In the genomic region with DNA sequence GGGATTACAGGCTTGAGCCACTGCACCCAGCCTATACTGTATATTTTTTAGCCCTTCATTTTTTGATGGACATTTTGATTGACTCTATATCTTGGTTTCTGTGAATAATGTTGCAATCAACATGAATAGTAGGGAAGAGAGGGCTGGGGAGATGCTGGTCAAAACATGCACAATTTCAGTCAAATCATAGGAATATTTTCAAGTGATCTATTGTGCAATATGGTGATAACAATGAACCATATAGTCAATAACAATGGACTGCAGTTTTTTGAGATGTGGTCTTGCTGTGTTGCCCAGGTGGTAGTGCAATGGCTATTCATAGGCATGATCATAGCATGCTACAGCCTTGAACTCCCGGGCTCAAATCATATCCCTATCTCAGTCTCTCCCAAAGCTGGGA, we compare ENCODE assay signal across 29 cellular contexts.
"Had no signal": no experiment of that assay in that cellular context is flagged by ENCODE, and none has a peak within 500 bp of the region (broad histone marks: within the 10 kb centered on the region; RNA-seq: fewer than 3 reads in every experiment).

No MANE protein-coding gene starts in this region.

- H3K27me3 Mint-ChIP-seq: stimulated activated memory B cell treated with anti-CD40 and anti-IgM and Interleukin-4, amounts not matched to agents 10 μg/mL and 1 μg/mL and 100 μg/mL, for 72 hours; stimulated activated naive B cell treated with anti-CD40 and anti-IgM and Interleukin-4, amounts not matched to agents 10 μg/mL and 1 μg/mL and 100 μg/mL, for 72 hours; stimulated activated naive CD8-positive, alpha-beta T cell treated with anti-CD3 and anti-CD28 coated beads, Interleukin-15, amount 100 ng/mL, for 72 hours; stimulated activated naive CD8-positive, alpha-beta T cell treated with anti-CD3 and anti-CD28 coated beads, Interleukin-15, Interleukin-2, amounts not matched to agents 100 ng/mL and 50 ng/mL, for 24 hours; type B pancreatic cell had no signal

- H3K27me3 ChIP-seq: stomach, suprapubic skin, testis, thyroid gland, tibial artery, tibial nerve, transverse colon, upper lobe of left lung, upper lobe of right lung, uterus, vagina had no signal

- H3K4me1 Mint-ChIP-seq: stimulated activated effector memory CD8-positive, alpha-beta T cell treated with anti-CD3 and anti-CD28 coated beads, Interleukin-12 subunit alpha, Interleukin-12 subunit beta, amount 100 ng/mL, for 72 hours; stimulated activated memory B cell treated with anti-CD40 and anti-IgM and Interleukin-4, amounts not matched to agents 10 μg/mL and 1 μg/mL and 100 μg/mL, for 72 hours; stimulated activated naive B cell treated with anti-CD40 and anti-IgM and Interleukin-4, amounts not matched to agents 10 μg/mL and 1 μg/mL and 100 μg/mL, for 72 hours; stimulated activated naive CD8-positive, alpha-beta T cell treated with anti-CD3 and anti-CD28 coated beads, Interleukin-15, amount 100 ng/mL, for 72 hours had no signal

- DNase-seq: stimulated activated CD4-positive, alpha-beta T cell treated with anti-CD3 and anti-CD28 coated beads, Interleukin-2, amount 100 ng/mL, for 48 hours; stimulated activated CD4-positive, alpha-beta T cell treated with anti-CD3 and anti-CD28 coated beads, Interleukin-4, amount 100 ng/mL, for 1 hour; stimulated activated CD4-positive, alpha-beta T cell treated with anti-CD3 and anti-CD28 coated beads, Interleukin-4, amount 100 ng/mL, for 24 hours; stimulated activated CD4-positive, alpha-beta T cell treated with anti-CD3 and anti-CD28 coated beads, Interleukin-4, amount 100 ng/mL, for 4 hours; stimulated activated CD8-positive, alpha-beta memory T cell treated with anti-CD3 and anti-CD28 coated beads, Interleukin-4, amount 100 ng/mL, for 48 hours; stimulated activated naive B cell treated with anti-CD40 and anti-IgM and Interleukin-4, amounts not matched to agents 10 μg/mL and 1 μg/mL and 100 μg/mL, for 72 hours; stimulated activated naive CD4-positive, alpha-beta T cell; stimulated activated naive CD4-positive, alpha-beta T cell treated with Interleukin-2 at 50 U/mL for 16 hours; stimulated activated naive CD8-positive, alpha-beta T cell treated with anti-CD3 and anti-CD28 coated beads, Interleukin-15, amount 100 ng/mL, for 72 hours; stimulated activated naive CD8-positive, alpha-beta T cell treated with anti-CD3 and anti-CD28 coated beads, Interleukin-15, Interleukin-2, amounts not matched to agents 100 U/mL and 50 U/mL, for 24 hours; stomach; substantia nigra; testis; thyroid gland; tibial artery; transverse colon; trophoblast cell; upper lobe of left lung; upper lobe of right lung; uterus had no signal

- ATAC-seq: stimulated activated effector memory CD8-positive, alpha-beta T cell treated with anti-CD3 and anti-CD28 coated beads, Interleukin-12 subunit alpha, Interleukin-12 subunit beta, amount 100 ng/mL, for 72 hours; stimulated activated memory B cell treated with anti-CD40 and anti-IgM and Interleukin-4, amounts not matched to agents 10 μg/mL and 1 μg/mL and 100 μg/mL, for 72 hours; stimulated activated naive B cell treated with anti-CD40 and anti-IgM and Interleukin-4, amounts not matched to agents 10 μg/mL and 1 μg/mL and 100 μg/mL, for 72 hours; stimulated activated naive CD8-positive, alpha-beta T cell treated with anti-CD3 and anti-CD28 coated beads, Interleukin-15, amount 100 ng/mL, for 72 hours; stimulated activated naive CD8-positive, alpha-beta T cell treated with anti-CD3 and anti-CD28 coated beads, Interleukin-15, Interleukin-2, amounts not matched to agents 100 U/mL and 50 U/mL, for 24 hours; upper lobe of right lung had no signal

- H3K27ac ChIP-seq: stomach, suprapubic skin, testis, thoracic aorta, thyroid gland, tibial artery, tibial nerve, transverse colon, upper lobe of left lung, upper lobe of right lung, uterus, vagina had no signal

- FAIRE-seq: urothelium cell line had no signal

- H3K27ac Mint-ChIP-seq: stimulated activated effector memory CD8-positive, alpha-beta T cell treated with anti-CD3 and anti-CD28 coated beads, Interleukin-12 subunit alpha, Interleukin-12 subunit beta, amount 100 ng/mL, for 72 hours; stimulated activated memory B cell treated with anti-CD40 and anti-IgM and Interleukin-4, amounts not matched to agents 10 μg/mL and 1 μg/mL and 100 μg/mL, for 72 hours; stimulated activated naive B cell treated with anti-CD40 and anti-IgM and Interleukin-4, amounts not matched to agents 10 μg/mL and 1 μg/mL and 100 μg/mL, for 72 hours; stimulated activated naive CD8-positive, alpha-beta T cell treated with anti-CD3 and anti-CD28 coated beads, Interleukin-15, amount 100 ng/mL, for 72 hours; stimulated activated naive CD8-positive, alpha-beta T cell treated with anti-CD3 and anti-CD28 coated beads, Interleukin-15, Interleukin-2, amounts not matched to agents 100 ng/mL and 50 ng/mL, for 24 hours; type B pancreatic cell had no signal

- H3K36me3 Mint-ChIP-seq: stimulated activated effector memory CD8-positive, alpha-beta T cell treated with anti-CD3 and anti-CD28 coated beads, Interleukin-12 subunit alpha, Interleukin-12 subunit beta, amount 100 ng/mL, for 72 hours; stimulated activated memory B cell treated with anti-CD40 and anti-IgM and Interleukin-4, amounts not matched to agents 10 μg/mL and 1 μg/mL and 100 μg/mL, for 72 hours; stimulated activated naive B cell treated with anti-CD40 and anti-IgM and Interleukin-4, amounts not matched to agents 10 μg/mL and 1 μg/mL and 100 μg/mL, for 72 hours; type B pancreatic cell had no signal

- H3K4me3 Mint-ChIP-seq: stimulated activated effector memory CD8-positive, alpha-beta T cell treated with anti-CD3 and anti-CD28 coated beads, Interleukin-12 subunit alpha, Interleukin-12 subunit beta, amount 100 ng/mL, for 72 hours; stimulated activated memory B cell treated with anti-CD40 and anti-IgM and Interleukin-4, amounts not matched to agents 10 μg/mL and 1 μg/mL and 100 μg/mL, for 72 hours; stimulated activated naive B cell treated with anti-CD40 and anti-IgM and Interleukin-4, amounts not matched to agents 10 μg/mL and 1 μg/mL and 100 μg/mL, for 72 hours; stimulated activated naive CD8-positive, alpha-beta T cell treated with anti-CD3 and anti-CD28 coated beads, Interleukin-15, amount 100 ng/mL, for 72 hours; stimulated activated naive CD8-positive, alpha-beta T cell treated with anti-CD3 and anti-CD28 coated beads, Interleukin-15, Interleukin-2, amounts not matched to agents 100 ng/mL and 50 ng/mL, for 24 hours; type B pancreatic cell had no signal

- H3K36me3 ChIP-seq: stomach, suprapubic skin, thoracic aorta, thyroid gland, tibial artery, tibial nerve, transverse colon, upper lobe of left lung, upper lobe of right lung, uterus, vagina had no signal

- H3K4me3 ChIP-seq: stomach, suprapubic skin, testis, thoracic aorta, thyroid gland, tibial artery, tibial nerve, transverse colon, upper lobe of left lung, upper lobe of right lung, uterus, vagina had no signal

- H3K9me3 ChIP-seq: stomach, suprapubic skin, testis, thoracic aorta, thyroid gland, tibial artery, tibial nerve, transverse colon, upper lobe of left lung, upper lobe of right lung, uterus, vagina had no signal

- H3K9me3 Mint-ChIP-seq: stimulated activated effector memory CD8-positive, alpha-beta T cell treated with anti-CD3 and anti-CD28 coated beads, Interleukin-12 subunit alpha, Interleukin-12 subunit beta, amount 100 ng/mL, for 72 hours; stimulated activated memory B cell treated with anti-CD40 and anti-IgM and Interleukin-4, amounts not matched to agents 10 μg/mL and 1 μg/mL and 100 μg/mL, for 72 hours; stimulated activated naive B cell treated with anti-CD40 and anti-IgM and Interleukin-4, amounts not matched to agents 10 μg/mL and 1 μg/mL and 100 μg/mL, for 72 hours; stimulated activated naive CD8-positive, alpha-beta T cell treated with anti-CD3 and anti-CD28 coated beads, Interleukin-15, amount 100 ng/mL, for 72 hours; stimulated activated naive CD8-positive, alpha-beta T cell treated with anti-CD3 and anti-CD28 coated beads, Interleukin-15, Interleukin-2, amounts not matched to agents 100 ng/mL and 50 ng/mL, for 24 hours; type B pancreatic cell had no signal

- H3K4me1 ChIP-seq: stomach, suprapubic skin, testis, thyroid gland, tibial artery, tibial nerve, transverse colon, upper lobe of left lung, upper lobe of right lung, uterus, vagina had no signal
